Comparison of ENCODE assay signal across 2 cellular contexts in the genomic region with DNA sequence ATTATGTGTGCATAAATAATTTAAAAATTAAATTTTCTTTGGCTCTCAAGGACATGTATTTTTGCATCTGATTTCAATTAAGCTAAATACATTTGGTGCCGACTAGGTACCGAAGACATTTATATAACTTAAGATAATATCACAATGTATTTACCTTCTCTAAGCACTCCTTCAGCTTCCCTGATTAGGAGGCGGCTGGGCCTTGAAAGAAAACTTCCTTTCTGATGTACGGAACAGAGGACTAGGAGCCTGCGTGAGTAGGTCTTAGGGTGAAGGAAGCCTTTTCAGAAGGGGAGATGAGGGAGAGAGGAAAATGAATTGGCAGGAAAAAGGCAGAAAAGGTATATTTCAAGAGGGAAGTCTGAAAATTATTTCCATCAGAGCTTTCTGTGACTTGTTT.
TF ChIP-seq lines count a peak whose summit lies in the region.

No MANE protein-coding gene starts in this region.

TF ChIP-seq in SK-N-SH treated with all-trans-retinoic acid at 6 μM for 48 hours, 23 proteins besides CTCF, POLR2A, EP300 and RAD21 (continued from another document):
- TF ChIP-seq BACH2 (CRISPR knock-in tag; IDR thresholded peaks at IDR 0.05; ENCODE audit: borderline replicate concordance) = no peak
- TF ChIP-seq ARNTL (CRISPR knock-in tag; IDR thresholded peaks at IDR 0.05; ENCODE audit: borderline replicate concordance, low read depth) = no peak
- no peak for TF ChIP-seq TOX (CRISPR knock-in tag; IDR thresholded peaks at IDR 0.05; ENCODE audit: borderline replicate concordance)
- no peak for TF ChIP-seq OSR1 (CRISPR knock-in tag; IDR thresholded peaks at IDR 0.05)
- TF ChIP-seq ZNF70 (CRISPR knock-in tag; IDR thresholded peaks at IDR 0.05) = no peak
- no peak for TF ChIP-seq PATZ1 (CRISPR knock-in tag; IDR thresholded peaks at IDR 0.05; ENCODE audit: borderline replicate concordance)
- TF ChIP-seq CSRNP3 (CRISPR knock-in tag; IDR thresholded peaks at IDR 0.05) = no peak
- TF ChIP-seq ZNF565 (CRISPR knock-in tag; conservative IDR thresholded peaks at IDR 0.05; ENCODE audit: low read depth) = no peak
- TF ChIP-seq ZNF8 (CRISPR knock-in tag; IDR thresholded peaks at IDR 0.05) = no peak
- TF ChIP-seq SNAI2 (CRISPR knock-in tag; IDR thresholded peaks at IDR 0.05) = no peak
- no peak for TF ChIP-seq CSDC2 (CRISPR knock-in tag; IDR thresholded peaks at IDR 0.05)

TF ChIP-seq in SK-N-SH, 30 proteins besides CTCF, POLR2A, EP300 and RAD21 (continued from another document):
- TF ChIP-seq EZH2phosphoT487 (IDR thresholded peaks at IDR 0.05; ENCODE audit: borderline replicate concordance, low read depth) = no peak
- TF ChIP-seq SMC3 (IDR thresholded peaks at IDR 0.05; ENCODE audit: low read depth, low read length) = no peak
- TF ChIP-seq, protein P1, sequence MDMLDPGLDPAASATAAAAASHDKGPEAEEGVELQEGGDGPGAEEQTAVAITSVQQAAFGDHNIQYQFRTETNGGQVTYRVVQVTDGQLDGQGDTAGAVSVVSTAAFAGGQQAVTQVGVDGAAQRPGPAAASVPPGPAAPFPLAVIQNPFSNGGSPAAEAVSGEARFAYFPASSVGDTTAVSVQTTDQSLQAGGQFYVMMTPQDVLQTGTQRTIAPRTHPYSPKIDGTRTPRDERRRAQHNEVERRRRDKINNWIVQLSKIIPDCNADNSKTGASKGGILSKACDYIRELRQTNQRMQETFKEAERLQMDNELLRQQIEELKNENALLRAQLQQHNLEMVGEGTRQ (IDR thresholded peaks at IDR 0.05; ENCODE audit: borderline replicate concordance, low read depth, low read length) = no peak
